16 cellular contexts compared by ENCODE assay signal in the genomic region with DNA sequence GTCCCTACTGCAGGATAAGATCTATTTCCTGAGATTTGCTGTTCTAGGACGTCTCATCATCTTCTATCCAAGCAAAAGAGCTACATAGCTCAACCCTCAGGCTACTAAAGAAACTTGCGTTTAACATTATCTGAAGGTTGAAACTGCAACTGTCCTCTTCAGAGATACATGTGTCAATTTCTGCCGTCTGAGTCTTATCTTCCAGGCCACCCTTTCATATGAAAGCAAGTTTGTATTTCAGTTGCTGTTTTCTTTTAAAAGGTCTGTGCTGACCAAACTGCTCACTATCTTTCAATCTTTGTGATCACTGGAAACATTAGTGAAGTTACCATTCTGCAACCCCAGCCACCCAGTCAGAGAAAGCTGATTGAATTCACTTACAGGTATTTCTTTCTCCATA.
"Had no signal": no experiment of that assay in that cellular context is flagged by ENCODE, and none has a peak within 500 bp of the region (broad histone marks: within the 10 kb centered on the region; RNA-seq: fewer than 3 reads in every experiment).

No MANE protein-coding gene starts in this region.

- H3K36me3 Mint-ChIP-seq: activated CD4-positive, alpha-beta memory T cell treated with anti-CD3 and anti-CD28 coated beads for 36 hours; stimulated activated naive B cell treated with anti-CD40 and anti-IgM and Interleukin-4, amounts not matched to agents 10 μg/mL and 1 μg/mL and 100 μg/mL, for 72 hours had no signal

- H3K36me3 ChIP-seq: lower lobe of right lung, right atrium auricular region, transverse colon had no signal

- H3K4me3 Mint-ChIP-seq: activated CD4-positive, alpha-beta memory T cell treated with anti-CD3 and anti-CD28 coated beads for 36 hours; activated CD4-positive, alpha-beta T cell treated with anti-CD3 and anti-CD28 coated beads for 36 hours; activated naive CD4-positive, alpha-beta T cell treated with anti-CD3 and anti-CD28 coated beads, Interleukin-2, amount 50 U/mL, for 24 hours; activated T-cell treated with anti-CD3 and anti-CD28 coated beads, Interleukin-2, amount 50 U/mL, for 24 hours; endodermal cell; nephron; stimulated activated naive B cell treated with anti-CD40 and anti-IgM and Interleukin-4, amounts not matched to agents 10 μg/mL and 1 μg/mL and 100 μg/mL, for 72 hours had no signal

- H3K27ac Mint-ChIP-seq: activated CD4-positive, alpha-beta memory T cell treated with anti-CD3 and anti-CD28 coated beads for 36 hours; activated CD4-positive, alpha-beta T cell treated with anti-CD3 and anti-CD28 coated beads for 36 hours; activated naive CD4-positive, alpha-beta T cell treated with anti-CD3 and anti-CD28 coated beads, Interleukin-2, amount 50 U/mL, for 24 hours; activated T-cell treated with anti-CD3 and anti-CD28 coated beads, Interleukin-2, amount 50 U/mL, for 24 hours; endodermal cell; nephron; progenitor cell of endocrine pancreas; stimulated activated naive B cell treated with anti-CD40 and anti-IgM and Interleukin-4, amounts not matched to agents 10 μg/mL and 1 μg/mL and 100 μg/mL, for 72 hours had no signal

- H3K9me3 ChIP-seq: lower lobe of right lung, transverse colon had no signal

- DNase-seq: activated CD4-positive, alpha-beta memory T cell treated with anti-CD3 and anti-CD28 coated beads for 36 hours; activated CD4-positive, alpha-beta T cell treated with anti-CD3 and anti-CD28 coated beads for 36 hours; activated T-cell treated with anti-CD3 and anti-CD28 coated beads, Interleukin-2, amount 50 U/mL, for 24 hours; dorsolateral prefrontal cortex; endodermal cell; left colon; lower lobe of right lung; occipital lobe; stimulated activated CD4-positive, alpha-beta T cell treated with anti-CD3 and anti-CD28 coated beads, Interleukin-15, amount 100 ng/mL, for 24 hours; stimulated activated CD4-positive, alpha-beta T cell treated with anti-CD3 and anti-CD28 coated beads, Interleukin-4, amount 100 ng/mL, for 1 hour; stimulated activated naive B cell treated with anti-CD40 and anti-IgM and Interleukin-4, amounts not matched to agents 10 μg/mL and 1 μg/mL and 100 μg/mL, for 72 hours; transverse colon had no signal

- H3K4me1 Mint-ChIP-seq: activated CD4-positive, alpha-beta T cell treated with anti-CD3 and anti-CD28 coated beads for 36 hours; activated naive CD4-positive, alpha-beta T cell treated with anti-CD3 and anti-CD28 coated beads, Interleukin-2, amount 50 U/mL, for 24 hours had no signal

- H3K4me3 ChIP-seq: dorsolateral prefrontal cortex, lower lobe of right lung, right atrium auricular region, transverse colon had no signal

- H3K4me1 ChIP-seq: lower lobe of right lung, right atrium auricular region had no signal

- H3K27me3 ChIP-seq: right atrium auricular region, transverse colon had no signal

- ATAC-seq: activated CD4-positive, alpha-beta T cell treated with anti-CD3 and anti-CD28 coated beads for 36 hours; left colon; lower lobe of right lung; stimulated activated naive B cell treated with anti-CD40 and anti-IgM and Interleukin-4, amounts not matched to agents 10 μg/mL and 1 μg/mL and 100 μg/mL, for 72 hours had no signal

- H3K27ac ChIP-seq: dorsolateral prefrontal cortex, lower lobe of right lung, right atrium auricular region, transverse colon had no signal
